ENCODE assay signal across 13 cellular contexts in the genomic region with DNA sequence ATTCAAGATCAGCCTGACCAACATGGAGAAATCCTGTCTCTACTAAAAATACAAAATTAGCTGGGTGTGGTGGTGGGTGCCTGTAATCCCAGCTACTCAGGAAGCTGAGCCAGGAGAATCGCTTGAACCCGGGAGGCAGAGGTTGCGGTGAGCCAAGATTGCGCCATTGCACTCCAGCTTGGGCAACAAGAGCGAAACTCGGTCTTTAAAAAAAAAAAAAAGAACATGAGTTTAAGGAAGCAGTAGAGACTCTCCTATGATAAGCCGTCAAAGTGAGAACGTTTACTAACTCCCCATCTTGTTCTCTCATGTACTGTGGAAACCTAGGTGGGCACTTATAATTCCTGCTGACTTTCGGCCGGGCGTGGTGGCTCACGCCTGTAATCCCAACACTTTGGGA. TPM values are rescaled to one million over a fixed set of nuclear protein-coding genes. Genes with fewer than 3 reads are reported as not detected.
DNase-seq lines count a peak whose midpoint lies in the region; ATAC-seq, FAIRE-seq and TF ChIP-seq lines count a peak whose summit lies in the region.
"Not testable (repeated sequence)": the region's sequence is repeated elsewhere in the genome, so short reads cannot be mapped to it uniquely, and the experiment has no call there.
"Had no signal": no experiment of that assay in that cellular context is flagged by ENCODE, and none has a peak within 500 bp of the region (broad histone marks: within the 10 kb centered on the region; RNA-seq: fewer than 3 reads in every experiment).

No MANE protein-coding gene starts in this region.

- H3K27me3 Mint-ChIP-seq in naive thymus-derived CD4-positive, alpha-beta T cell = peaks cover 12 to 32% (median 14%) of the 10 kb centered on the region in 5 donors

- H3K79me2 ChIP-seq in K562 (ENCODE audit: control insufficient read depth, insufficient read depth, low read length) = not testable (repeated sequence)

- TF ChIP-seq EP300 in K562 (IDR thresholded peaks at IDR 0.05; ENCODE audit: low read length) = not testable (repeated sequence)

- 2% methylated on average over 6 of the region's 12 CpGs for WGBS in K562 (ENCODE audit: insufficient coverage, low coverage, missing lambda C conversion rate)
- WGBS in spleen, 5 donors = 48 to 76% (median 63%) methylated on average over 12 of the region's 12 CpGs

- TF ChIP-seq CTCF in Peyer's patch (IDR thresholded peaks at IDR 0.05); K562 (IDR thresholded peaks at IDR 0.05 in 2 of 3, conservative IDR thresholded peaks at IDR 0.05 in 1 of 3; ENCODE audit: insufficient read depth in 2 of 3, low read depth in 1 of 3, low read length in 3 of 3); spleen (IDR thresholded peaks at IDR 0.05 in 8 of 11, conservative IDR thresholded peaks at IDR 0.05 in 3 of 11): not testable (repeated sequence)

- not testable (repeated sequence) for TF ChIP-seq RAD21 in K562 (CRISPR knock-in tag; conservative IDR thresholded peaks at IDR 0.05 in 1 of 2, IDR thresholded peaks at IDR 0.05 in 1 of 2)

- H2AFZ ChIP-seq in K562 (ENCODE audit: low read depth, low read length) = not testable (repeated sequence)

- not testable (repeated sequence) for H4K20me1 ChIP-seq in K562 (replicated peaks; ENCODE audit: control insufficient read depth, insufficient read depth, low read length)

- H3K36me3 Mint-ChIP-seq in naive thymus-derived CD4-positive, alpha-beta T cell = not testable (repeated sequence)

- not testable (repeated sequence) for H3K9me3 ChIP-seq in Peyer's patch; K562 (replicated peaks; ENCODE audit: control insufficient read depth, insufficient read depth, low read depth, low read length); naive thymus-derived CD4-positive, alpha-beta T cell (ENCODE audit: control insufficient read depth in 2 of 3, low read length in 3 of 3); spleen

- not testable (repeated sequence) for H3K4me3 ChIP-seq in Peyer's patch; K562; naive thymus-derived CD4-positive, alpha-beta T cell (ENCODE audit: low read length); spleen

- H3K27ac ChIP-seq in Peyer's patch (peak overlapping the region in 2 of 4 donors; percentile 3 to 56), spleen (peak overlapping the region in 4 of 8 donors; percentile 7 to 79 (median 75))
- not testable (repeated sequence) for H3K27ac ChIP-seq in K562 (ENCODE audit: extremely low read depth, low read depth, low read length); naive thymus-derived CD4-positive, alpha-beta T cell (ENCODE audit: low read depth, low read length)

- TF ChIP-seq POLR2A in Peyer's patch (IDR thresholded peaks at IDR 0.05); K562 (conservative IDR thresholded peaks at IDR 0.05); spleen (IDR thresholded peaks at IDR 0.05): not testable (repeated sequence)

- H3K4me1 ChIP-seq in Peyer's patch; K562 (replicated peaks in 1 of 2; ENCODE audit: control insufficient read depth in 2 of 2, insufficient read depth in 2 of 2, low read length in 2 of 2); naive thymus-derived CD4-positive, alpha-beta T cell (ENCODE audit: control insufficient read depth in 2 of 2, insufficient read depth in 2 of 2, low read length in 2 of 2): not testable (repeated sequence)
- H3K4me1 ChIP-seq in spleen = peaks cover 0 to 32% (median 10%) of the 10 kb centered on the region in 6 donors

- not testable (repeated sequence) for H3K9ac ChIP-seq in K562 (ENCODE audit: insufficient read depth in 1 of 2, low read depth in 2 of 2, low read length in 2 of 2)

- POLR2A ChIA-PET in K562 (lab: Yijun Ruan, JAX); naive thymus-derived CD4-positive, alpha-beta T cell (lab: Charles Lee): not testable (repeated sequence)

- H3K9me3 Mint-ChIP-seq in naive thymus-derived CD4-positive, alpha-beta T cell = not testable (repeated sequence)

- CTCF ChIA-PET in K562 (lab: Yijun Ruan, JAX; ENCODE audit: low intra/inter-chr PET ratio); naive thymus-derived CD4-positive, alpha-beta T cell (lab: Charles Lee): not testable (repeated sequence)

- H3K27ac Mint-ChIP-seq in naive thymus-derived CD4-positive, alpha-beta T cell = not testable (repeated sequence)

- in situ Hi-C loops in K562 (cut with MboI) = not testable (repeated sequence)

- not testable (repeated sequence) for H3K36me3 ChIP-seq in Peyer's patch; K562 (ENCODE audit: control insufficient read depth, insufficient read depth, low read length); naive thymus-derived CD4-positive, alpha-beta T cell (ENCODE audit: control insufficient read depth in 2 of 3, insufficient read depth in 3 of 3, low read length in 3 of 3); spleen

- DNase-seq in CD1c-positive myeloid dendritic cell (ENCODE audit: extremely low spot score) (peak; percentile 78), MV-4-11 (lab: John Stamatoyannopoulos, UW) (peak; percentile 95), Peyer's patch (peak in 2 of 3 donors; percentile 6 to 47), left ventricle myocardium superior (peak; percentile 52), spleen (peak; percentile 59)
- not testable (repeated sequence) for DNase-seq in K562 (ENCODE audit: extremely low read depth in 1 of 4, low spot score in 3 of 4); naive thymus-derived CD4-positive, alpha-beta T cell

- not testable (repeated sequence) for FAIRE-seq in K562 (lab: Jason Lieb, UNC)

- not testable (repeated sequence) for H3K27me3 ChIP-seq in Peyer's patch; naive thymus-derived CD4-positive, alpha-beta T cell (ENCODE audit: control insufficient read depth in 2 of 2, insufficient read depth in 2 of 2, low read length in 2 of 2)
- H3K27me3 ChIP-seq in K562 (ENCODE audit: control insufficient read depth in 2 of 2, insufficient read depth in 2 of 2, low read length in 2 of 2) (peaks cover 2 to 53% of the 10 kb centered on the region in 2 experiments; a peak in 4 of 5 replicates), spleen (replicated peaks in 1 of 7) (peaks cover 0 to 26% (median 0%) of the 10 kb centered on the region in 7 donors)

- BruUV-seq in K562 (replicated peaks; lab: Mats Ljungman, UMichigan) = not testable (repeated sequence)

- not testable (repeated sequence) for H3K4me1 Mint-ChIP-seq in naive thymus-derived CD4-positive, alpha-beta T cell

- not testable (repeated sequence) for H3K9me1 ChIP-seq in K562 (ENCODE audit: control insufficient read depth, insufficient read depth, low read length)

- intact Hi-C loops in K562 (cut with micrococcal nuclease); left ventricle myocardium superior (cut with micrococcal nuclease); naive thymus-derived CD4-positive, alpha-beta T cell (cut with micrococcal nuclease); spleen (cut with DNase I; ENCODE audit: low total_unique reads): not testable (repeated sequence)

- not testable (repeated sequence) for H3K4me3 Mint-ChIP-seq in naive thymus-derived CD4-positive, alpha-beta T cell

- not testable (repeated sequence) for ATAC-seq in K562
- ATAC-seq in left ventricle myocardium superior = peak; percentile 63
- peak; percentile 68 for ATAC-seq in naive thymus-derived CD4-positive, alpha-beta T cell

- H3K4me2 ChIP-seq in K562 (ENCODE audit: insufficient read depth, low read length) = not testable (repeated sequence)

RNA-seq across cellular contexts. Expression of gene ASGR2, which starts 6.0 kb away (rescaled TPM):
- total RNA-seq in Peyer's patch = not detected
- total RNA-seq in K562 (2011; cell fraction: chromatin; rRNA removed; ENCODE audit: low replicate concordance) = not detected in 2 replicates
- total RNA-seq in K562 (2011; cell fraction: nucleolus; rRNA removed) = not detected in 2 replicates
- not detected in 2 replicates for total RNA-seq in K562 (2011; cell fraction: nucleoplasm; rRNA removed)
- not detected in 2 replicates for total RNA-seq in K562 (2014; rRNA removed)
- total RNA-seq in K562 (2014; rRNA removed; fragmentation: Illumina TruSeq; extraction: Trizol) = not detected in 2 replicates
- total RNA-seq in K562 (2015; rRNA removed; fragmentation: Illumina TruSeq; extraction: Trizol) = not detected in 2 replicates
- 0.29 TPM in 1 of 2 replicates, not detected in the other for total RNA-seq in K562 (2021)
- polyA plus RNA-seq in K562 (2011; rRNA removed) = not detected in 2 replicates
- 0.04 TPM in 1 of 2 replicates, not detected in the other for polyA plus RNA-seq in K562 (2011; cell fraction: cytosol; rRNA removed)
- polyA plus RNA-seq in K562 (2011; cell fraction: nucleus; rRNA removed) = 0.21 TPM in 1 of 2 replicates, not detected in the other
- polyA plus RNA-seq in K562 (2012) = not detected in 2 replicates
- not detected in 2 replicates for polyA plus RNA-seq in K562 (2014; fragmentation: Illumina TruSeq; extraction: Trizol)
- polyA plus RNA-seq in K562 (2014; fragmentation: Nextera tagmentation; extraction: Ambion mirVana) = not detected
- not detected in 2 replicates for polyA plus RNA-seq in K562 (2014; rRNA removed)
- polyA minus RNA-seq in K562 (2011; rRNA and poly(A)+ RNA removed) = not detected in 2 replicates
- not detected in 2 replicates for polyA minus RNA-seq in K562 (2011; cell fraction: cytosol; rRNA and poly(A)+ RNA removed)
- not detected in 2 replicates for polyA minus RNA-seq in K562 (2011; cell fraction: nucleus; rRNA and poly(A)+ RNA removed)
- 0.30 TPM for total RNA-seq in left ventricle myocardium superior
- total RNA-seq in naive thymus-derived CD4-positive, alpha-beta T cell = 10 to 100 TPM in 1 of 5 experiments, 1 to 10 TPM in 1, under 1 TPM in 1, not detected in 2; 0.27 to 15.0 (median 1.9) TPM
- polyA plus RNA-seq in naive thymus-derived CD4-positive, alpha-beta T cell = not detected
- total RNA-seq in spleen = 10 to 100 TPM in 2 of 7 donors, 1 to 10 TPM in 4, not detected in 1; 2.4 to 10.5 (median 6.2) TPM
- polyA plus RNA-seq in spleen = 10 to 100 TPM in 1 of 3 donors, 1 to 10 TPM in 2; 2.3 to 35.1 (median 8.8) TPM
- total RNA-seq: CD4-positive, CD25-positive, alpha-beta regulatory T cell; GM23248; HT1080; IMR-90 had no signal
- polyA plus RNA-seq: CD4-positive, CD25-positive, alpha-beta regulatory T cell; GM23248; IMR-90 had no signal

RNA-seq across cellular contexts. Expression of gene CLEC10A, which starts 40.6 kb away (rescaled TPM):
- total RNA-seq in Peyer's patch = 1 to 10 TPM; 1.8 to 9.9 (median 5.6) TPM
- not detected in 2 replicates for total RNA-seq in K562 (2011; cell fraction: chromatin; rRNA removed; ENCODE audit: low replicate concordance)
- total RNA-seq in K562 (2011; cell fraction: nucleolus; rRNA removed) = 0.50 TPM in 1 of 2 replicates, not detected in the other
- not detected in 2 replicates for total RNA-seq in K562 (2011; cell fraction: nucleoplasm; rRNA removed)
- total RNA-seq in K562 (2014; rRNA removed) = not detected in 2 replicates
- not detected in 2 replicates for total RNA-seq in K562 (2014; rRNA removed; fragmentation: Illumina TruSeq; extraction: Trizol)
- 0.11 TPM in 1 of 2 replicates, not detected in the other for total RNA-seq in K562 (2015; rRNA removed; fragmentation: Illumina TruSeq; extraction: Trizol)
- not detected in 2 replicates for total RNA-seq in K562 (2021)
- polyA plus RNA-seq in K562 (2011; rRNA removed) = 0.04 and 0.46 TPM in 2 replicates
- 0.07 and 0.24 TPM in 2 replicates for polyA plus RNA-seq in K562 (2011; cell fraction: cytosol; rRNA removed)
- 0.18 and 0.20 TPM in 2 replicates for polyA plus RNA-seq in K562 (2011; cell fraction: nucleus; rRNA removed)
- polyA plus RNA-seq in K562 (2012) = 0.15 TPM in 1 of 2 replicates, not detected in the other
- not detected in 2 replicates for polyA plus RNA-seq in K562 (2014; fragmentation: Illumina TruSeq; extraction: Trizol)
- not detected for polyA plus RNA-seq in K562 (2014; fragmentation: Nextera tagmentation; extraction: Ambion mirVana)
- 0.05 TPM in 1 of 2 replicates, not detected in the other for polyA plus RNA-seq in K562 (2014; rRNA removed)
- not detected in 2 replicates for polyA minus RNA-seq in K562 (2011; rRNA and poly(A)+ RNA removed)
- polyA minus RNA-seq in K562 (2011; cell fraction: cytosol; rRNA and poly(A)+ RNA removed) = not detected in 2 replicates
- not detected in 2 replicates for polyA minus RNA-seq in K562 (2011; cell fraction: nucleus; rRNA and poly(A)+ RNA removed)
- total RNA-seq in left ventricle myocardium superior = 4.4 TPM
- 10 to 100 TPM in 1 of 5 experiments, 1 to 10 TPM in 3, not detected in 1; 1.4 to 10.6 (median 4.9) TPM for total RNA-seq in naive thymus-derived CD4-positive, alpha-beta T cell
- not detected for polyA plus RNA-seq in naive thymus-derived CD4-positive, alpha-beta T cell
- total RNA-seq in spleen = 10 to 100 TPM in 2 of 7 donors, 1 to 10 TPM in 4, under 1 TPM in 1; 0.85 to 19.5 (median 7.1) TPM
- 10 to 100 TPM in 1 of 3 donors, 1 to 10 TPM in 2; 2.2 to 22.2 (median 6.3) TPM for polyA plus RNA-seq in spleen
- total RNA-seq: Caco-2; CD4-positive, CD25-positive, alpha-beta regulatory T cell; GM23248; HT1080; IMR-90 had no signal
- polyA plus RNA-seq: A549; CD4-positive, CD25-positive, alpha-beta regulatory T cell; GM23248; IMR-90 had no signal

RNA-seq across cellular contexts. Expression of gene ASGR1, which starts 58.5 kb away (rescaled TPM):
- total RNA-seq in Peyer's patch (1 to 10 TPM in 1 of 4 donors, under 1 TPM in 2, not detected in 1; 0.88 to 2.5 (median 0.94) TPM), K562 (2014; rRNA removed) (0.45 and 1.00 TPM in 2 replicates), K562 (2014; rRNA removed; fragmentation: Illumina TruSeq; extraction: Trizol) (0.11 TPM in 1 of 2 replicates, not detected in the other), K562 (2015; rRNA removed; fragmentation: Illumina TruSeq; extraction: Trizol) (0.14 and 0.41 TPM in 2 replicates), K562 (2021) (0.58 and 0.78 TPM in 2 replicates), left ventricle myocardium superior (0.30 TPM), spleen (1 to 10 TPM; 1.5 to 7.2 (median 3.7) TPM)
- 1.4 and 3.8 TPM in 2 replicates for total RNA-seq in K562 (2011; cell fraction: chromatin; rRNA removed; ENCODE audit: low replicate concordance)
- total RNA-seq in K562 (2011; cell fraction: nucleolus; rRNA removed) = 2.1 and 3.0 TPM in 2 replicates
- total RNA-seq in K562 (2011; cell fraction: nucleoplasm; rRNA removed) = 1.3 and 1.6 TPM in 2 replicates
- polyA plus RNA-seq in K562 (2011; rRNA removed) (1.0 and 2.5 TPM in 2 replicates), K562 (2014; fragmentation: Illumina TruSeq; extraction: Trizol) (0.15 and 0.40 TPM in 2 replicates), K562 (2014; fragmentation: Nextera tagmentation; extraction: Ambion mirVana) (not detected), K562 (2014; rRNA removed) (0.64 and 2.3 TPM in 2 replicates), spleen (10 to 100 TPM in 1 of 3 donors, 1 to 10 TPM in 2; 1.3 to 10.2 (median 6.4) TPM)
- polyA plus RNA-seq in K562 (2011; cell fraction: cytosol; rRNA removed) = 2.6 and 3.2 TPM in 2 replicates
- 7.7 and 11.1 TPM in 2 replicates for polyA plus RNA-seq in K562 (2011; cell fraction: nucleus; rRNA removed)
- polyA plus RNA-seq in K562 (2012) = 0.68 and 1.1 TPM in 2 replicates
- polyA minus RNA-seq in K562 (2011; rRNA and poly(A)+ RNA removed) = 0.24 and 0.56 TPM in 2 replicates
- polyA minus RNA-seq in K562 (2011; cell fraction: cytosol; rRNA and poly(A)+ RNA removed) = 1.3 TPM in 1 of 2 replicates, not detected in the other
- 1.2 and 2.7 TPM in 2 replicates for polyA minus RNA-seq in K562 (2011; cell fraction: nucleus; rRNA and poly(A)+ RNA removed)
- 10 to 100 TPM in 1 of 5 experiments, 1 to 10 TPM in 1, under 1 TPM in 2, not detected in 1; 0.79 to 11.9 (median 1.3) TPM for total RNA-seq in naive thymus-derived CD4-positive, alpha-beta T cell
- polyA plus RNA-seq in naive thymus-derived CD4-positive, alpha-beta T cell = not detected
- total RNA-seq: CD4-positive, CD25-positive, alpha-beta regulatory T cell had no signal
